ENCODE assay signal across 8 cellular contexts in the genomic region with DNA sequence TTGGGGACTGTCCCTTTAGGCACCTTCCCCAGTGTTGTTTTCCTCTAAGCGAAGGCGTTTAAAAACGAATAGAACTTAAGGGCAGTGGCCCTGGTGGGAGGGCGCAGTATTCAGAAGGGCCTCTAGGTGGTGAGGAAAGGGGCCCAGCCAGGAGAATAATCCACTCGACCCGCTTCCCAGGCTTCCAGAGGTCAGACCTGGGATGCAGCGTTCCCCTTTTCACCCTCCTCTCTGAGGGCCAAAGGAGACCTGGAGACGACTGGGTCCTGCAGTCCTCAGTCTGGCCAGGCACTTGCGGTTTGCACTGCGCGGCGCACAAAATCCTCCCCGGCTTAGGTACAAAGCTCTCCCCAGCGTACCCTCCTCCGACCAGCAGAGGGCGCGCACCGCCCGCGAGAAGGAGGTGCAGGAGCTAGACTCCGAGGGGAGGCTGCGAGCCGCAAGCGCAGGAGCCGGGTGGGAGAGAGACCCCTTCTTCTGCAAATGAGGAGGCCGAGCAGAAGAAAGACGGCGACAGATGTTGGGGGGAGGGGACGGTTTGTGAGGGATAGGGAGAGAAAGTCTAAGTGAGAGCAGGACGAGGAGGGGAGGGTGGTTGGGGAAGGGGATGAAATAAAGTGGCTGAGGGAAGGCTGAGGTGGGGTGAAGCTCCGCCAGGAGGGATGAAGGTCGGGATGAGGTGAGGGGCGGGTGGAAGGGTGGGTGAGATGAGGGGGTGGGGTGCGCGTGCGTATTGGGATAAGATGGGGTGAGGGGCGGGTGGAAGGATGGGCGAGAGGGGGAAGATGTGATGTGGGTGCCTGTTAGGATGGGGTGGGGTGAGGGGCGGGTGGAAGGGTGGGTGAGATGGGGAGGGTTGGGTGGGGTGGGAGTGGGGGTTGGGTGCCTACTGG. TPM values are rescaled to one million over a fixed set of nuclear protein-coding genes. Genes with fewer than 3 reads are reported as not detected.
DNase-seq lines count a peak whose midpoint lies in the region; ATAC-seq and TF ChIP-seq lines count a peak whose summit lies in the region.

No MANE protein-coding gene starts in this region.

- DNase-seq in BE2C (peak; percentile 94), NCI-H446 treated with DMSO at 0.1 percent for 48 hours (lab: John Stamatoyannopoulos, UW) (peak; percentile 34), chondrocyte (ENCODE audit: low spot score) (peak; percentile 95), left kidney (ENCODE audit: low read depth, low spot score) (peak; percentile 94)
- DNase-seq in activated CD4-positive, alpha-beta T cell treated with anti-CD3 and anti-CD28 coated beads for 36 hours, result peak; percentile 93
- peak; percentile 88 for DNase-seq in stimulated activated CD4-positive, alpha-beta T cell treated with anti-CD3 and anti-CD28 coated beads, Interleukin-4, amount 100 ng/mL, for 24 hours

- peaks cover 28% of the 10 kb centered on the region for H3K4me1 Mint-ChIP-seq in activated CD4-positive, alpha-beta T cell treated with anti-CD3 and anti-CD28 coated beads for 36 hours
- peaks cover 19% of the 10 kb centered on the region for H3K4me1 Mint-ChIP-seq in chondrocyte (ENCODE audit: low read depth)

- CTCF ChIA-PET in activated CD4-positive, alpha-beta T cell treated with anti-CD3 and anti-CD28 coated beads for 36 hours (lab: Charles Lee), result interaction anchor here (0.6 to 5.7 kb wide), 66 partner anchors 10 to 710 kb away, joined by 3 to 70 read pairs (median 4); a partner anchor contains a TSS

- H3K4me3 Mint-ChIP-seq in activated CD4-positive, alpha-beta T cell treated with anti-CD3 and anti-CD28 coated beads for 36 hours, result peak overlapping the region; percentile 43
- peak overlapping the region; percentile 53 for H3K4me3 Mint-ChIP-seq in chondrocyte (ENCODE audit: unreplicated experiment)

- peaks cover 56% of the 10 kb centered on the region for H3K27me3 Mint-ChIP-seq in activated CD4-positive, alpha-beta T cell treated with anti-CD3 and anti-CD28 coated beads for 36 hours
- peaks cover 64% of the 10 kb centered on the region for H3K27me3 Mint-ChIP-seq in chondrocyte (ENCODE audit: low read depth)

- H3K9me3 ChIP-seq in BE2C, result no peaks in the 10 kb centered on the region

- peaks cover 3% of the 10 kb centered on the region; the same call in 1 of the 2 replicates for H3K27me3 ChIP-seq in BE2C

- intact Hi-C loops in activated CD4-positive, alpha-beta T cell treated with anti-CD3 and anti-CD28 coated beads for 36 hours (cut with DNase I, micrococcal nuclease), result loop anchor here (1.0 to 10.0 kb wide), 12 partner anchors 15 to 325 kb away; a partner anchor contains a TSS

- peak overlapping the region; percentile 64 for H3K4me3 ChIP-seq in BE2C (ENCODE audit: low read depth, low read length)

- peaks cover 26% of the 10 kb centered on the region for H3K36me3 ChIP-seq in BE2C

- H3K9me3 Mint-ChIP-seq in activated CD4-positive, alpha-beta T cell treated with anti-CD3 and anti-CD28 coated beads for 36 hours (ENCODE audit: low read depth), result no peaks in the 10 kb centered on the region
- no peaks in the 10 kb centered on the region for H3K9me3 Mint-ChIP-seq in chondrocyte (ENCODE audit: low read depth)

- peak; percentile 88 for ATAC-seq in GM19035 (IDR thresholded peaks at IDR 0.05; ENCODE audit: unreplicated experiment)
- ATAC-seq in HG03342 (IDR thresholded peaks at IDR 0.05; ENCODE audit: unreplicated experiment), result peak; percentile 85
- ATAC-seq in activated CD4-positive, alpha-beta T cell treated with anti-CD3 and anti-CD28 coated beads for 36 hours, result peak; percentile 90

- H3K4me1 ChIP-seq in BE2C, result peaks cover 7% of the 10 kb centered on the region

- TF ChIP-seq CTCF in BE2C (IDR thresholded peaks at IDR 0.05; ENCODE audit: low read depth, low read length) (peak; percentile 91), chondrocyte (IDR thresholded peaks at IDR 0.05) (peak; percentile 96)

- H3K36me3 Mint-ChIP-seq in activated CD4-positive, alpha-beta T cell treated with anti-CD3 and anti-CD28 coated beads for 36 hours (ENCODE audit: low read depth), result no peaks in the 10 kb centered on the region
- peaks cover 2% of the 10 kb centered on the region for H3K36me3 Mint-ChIP-seq in chondrocyte (ENCODE audit: low read depth)

- H3K27ac Mint-ChIP-seq in activated CD4-positive, alpha-beta T cell treated with anti-CD3 and anti-CD28 coated beads for 36 hours, result no peak overlapping the region
- H3K27ac Mint-ChIP-seq in chondrocyte (ENCODE audit: unreplicated experiment), result no peak overlapping the region

- POLR2A ChIA-PET in activated CD4-positive, alpha-beta T cell treated with anti-CD3 and anti-CD28 coated beads for 36 hours (lab: Charles Lee), result interaction anchor here (0.7 kb wide), 1 partner anchor 38 kb away, joined by 5 read pairs; no protein-coding TSS in a partner anchor

RNA-seq across cellular contexts. Expression of a gene that starts 4.9 kb away (rescaled TPM):
- polyA plus RNA-seq in BE2C (2012; ENCODE audit: insufficient read depth, insufficient read length, low read depth), result 1,006 TPM
- not detected for total RNA-seq in activated CD4-positive, alpha-beta T cell treated with anti-CD3 and anti-CD28 coated beads for 36 hours
- total RNA-seq in chondrocyte, result not detected in 3 replicates

RNA-seq across cellular contexts. Expression of a gene that starts 13.1 kb away (rescaled TPM):
- 3.1 TPM for polyA plus RNA-seq in BE2C (2012; ENCODE audit: insufficient read depth, insufficient read length, low read depth)
- not detected for total RNA-seq in activated CD4-positive, alpha-beta T cell treated with anti-CD3 and anti-CD28 coated beads for 36 hours
- not detected in 3 replicates for total RNA-seq in chondrocyte

RNA-seq across cellular contexts. Expression of a gene that starts 20.6 kb away (rescaled TPM):
- 126 TPM for polyA plus RNA-seq in BE2C (2012; ENCODE audit: insufficient read depth, insufficient read length, low read depth)
- total RNA-seq in activated CD4-positive, alpha-beta T cell treated with anti-CD3 and anti-CD28 coated beads for 36 hours, result not detected
- 0.22 to 0.36 TPM in 2 of 3 replicates, not detected in the other for total RNA-seq in chondrocyte

Comparison
In these comparisons a context has a peak if more than half of its experiments do, and no peak if none do; other contexts are left out.
1. Peak in every context shown above with its lines: DNase-seq, ATAC-seq and H3K4me3 ChIP-seq.
2. DNase-seq: peak in every context shown above with its lines; median percentile 95 in chondrocyte; 94 in BE2C; 94 in left kidney; 93 in activated CD4-positive, alpha-beta T cell treated with anti-CD3 and anti-CD28 coated beads for 36 hours; 88 in stimulated activated CD4-positive, alpha-beta T cell treated with anti-CD3 and anti-CD28 coated beads, Interleukin-4, amount 100 ng/mL, for 24 hours; 34 in NCI-H446 treated with DMSO at 0.1 percent for 48 hours.